21 cellular contexts compared by ENCODE assay signal in genomic region chr18:58390399-58390798, GRCh38.
"Had no signal": no experiment of that assay in that cellular context is flagged by ENCODE, and none has a peak within 500 bp of the region (broad histone marks: within the 10 kb centered on the region; RNA-seq: fewer than 3 reads in every experiment).

No MANE protein-coding gene starts in this region.

- H3K4me1 ChIP-seq: colonic mucosa, lower lobe of right lung, upper lobe of left lung had no signal

- H3K4me3 ChIP-seq: colonic mucosa, heart right ventricle, lower lobe of right lung, skin epidermis, upper lobe of left lung had no signal

- H3K36me3 Mint-ChIP-seq: activated naive CD4-positive, alpha-beta T cell treated with anti-CD3 and anti-CD28 coated beads, Interleukin-2, amount 10 ng/mL, durations not matched to agents 7 days and 5 days; natural killer cell treated with Interleukin-12 subunit alpha and Interleukin-12 subunit beta and Interleukin-15 and Interleukin-18, amount 100 ng/mL, for 72 hours had no signal

- H3K4me3 Mint-ChIP-seq: activated CD4-positive, alpha-beta T cell treated with anti-CD3 and anti-CD28 coated beads, Interleukin-2, amount 10 ng/mL, durations not matched to agents 24 days and 14 days; activated CD8-positive, alpha-beta T cell treated with anti-CD3 and anti-CD28 coated beads for 36 hours; activated naive CD4-positive, alpha-beta T cell treated with anti-CD3 and anti-CD28 coated beads, Interleukin-2, amount 10 ng/mL, durations not matched to agents 7 days and 5 days; activated naive CD8-positive, alpha-beta T cell treated with anti-CD3 and anti-CD28 coated beads, Interleukin-2, amount 50 U/mL, for 24 hours; activated T-cell treated with anti-CD3 and anti-CD28 coated beads, Interleukin-2, amount 50 U/mL, for 4 hours; central memory CD8-positive, alpha-beta T cell; natural killer cell treated with Interleukin-12 subunit alpha and Interleukin-12 subunit beta and Interleukin-15 and Interleukin-18, amount 100 ng/mL, for 72 hours; stimulated activated naive CD8-positive, alpha-beta T cell treated with anti-CD3 and anti-CD28 coated beads, Interleukin-15, amount 100 ng/mL, for 72 hours; T-cell had no signal

- H3K27me3 Mint-ChIP-seq: activated CD4-positive, alpha-beta T cell treated with anti-CD3 and anti-CD28 coated beads, Interleukin-2, amount 10 ng/mL, durations not matched to agents 24 days and 14 days; activated CD8-positive, alpha-beta T cell treated with anti-CD3 and anti-CD28 coated beads for 36 hours; activated naive CD4-positive, alpha-beta T cell treated with anti-CD3 and anti-CD28 coated beads, Interleukin-2, amount 10 ng/mL, durations not matched to agents 7 days and 5 days; activated naive CD8-positive, alpha-beta T cell treated with anti-CD3 and anti-CD28 coated beads, Interleukin-2, amount 50 U/mL, for 24 hours; natural killer cell treated with Interleukin-12 subunit alpha and Interleukin-12 subunit beta and Interleukin-15 and Interleukin-18, amount 100 ng/mL, for 72 hours; stimulated activated naive CD8-positive, alpha-beta T cell treated with anti-CD3 and anti-CD28 coated beads, Interleukin-15, amount 100 ng/mL, for 72 hours; T-cell had no signal

- H3K27ac ChIP-seq: brain microvascular endothelial cell, colonic mucosa, lower lobe of right lung, skin epidermis, upper lobe of left lung had no signal

- H3K27ac Mint-ChIP-seq: activated CD4-positive, alpha-beta T cell treated with anti-CD3 and anti-CD28 coated beads, Interleukin-2, amount 10 ng/mL, durations not matched to agents 24 days and 14 days; activated CD8-positive, alpha-beta T cell treated with anti-CD3 and anti-CD28 coated beads for 36 hours; activated naive CD4-positive, alpha-beta T cell treated with anti-CD3 and anti-CD28 coated beads, Interleukin-2, amount 10 ng/mL, durations not matched to agents 7 days and 5 days; activated naive CD8-positive, alpha-beta T cell treated with anti-CD3 and anti-CD28 coated beads, Interleukin-2, amount 50 U/mL, for 24 hours; natural killer cell treated with Interleukin-12 subunit alpha and Interleukin-12 subunit beta and Interleukin-15 and Interleukin-18, amount 100 ng/mL, for 72 hours; stimulated activated naive CD8-positive, alpha-beta T cell treated with anti-CD3 and anti-CD28 coated beads, Interleukin-15, amount 100 ng/mL, for 72 hours; T-cell had no signal

- H3K9me3 Mint-ChIP-seq: activated CD4-positive, alpha-beta T cell treated with anti-CD3 and anti-CD28 coated beads, Interleukin-2, amount 10 ng/mL, durations not matched to agents 24 days and 14 days; activated CD8-positive, alpha-beta T cell treated with anti-CD3 and anti-CD28 coated beads for 36 hours; activated naive CD4-positive, alpha-beta T cell treated with anti-CD3 and anti-CD28 coated beads, Interleukin-2, amount 10 ng/mL, durations not matched to agents 7 days and 5 days; activated naive CD8-positive, alpha-beta T cell treated with anti-CD3 and anti-CD28 coated beads, Interleukin-2, amount 50 U/mL, for 24 hours; activated T-cell treated with anti-CD3 and anti-CD28 coated beads, Interleukin-2, amount 50 U/mL, for 4 hours; central memory CD8-positive, alpha-beta T cell; natural killer cell treated with Interleukin-12 subunit alpha and Interleukin-12 subunit beta and Interleukin-15 and Interleukin-18, amount 100 ng/mL, for 72 hours; stimulated activated naive CD8-positive, alpha-beta T cell treated with anti-CD3 and anti-CD28 coated beads, Interleukin-15, amount 100 ng/mL, for 72 hours; T-cell had no signal

- H3K27me3 ChIP-seq: brain microvascular endothelial cell, colonic mucosa, heart right ventricle, upper lobe of left lung had no signal

- H3K4me1 Mint-ChIP-seq: activated CD4-positive, alpha-beta T cell treated with anti-CD3 and anti-CD28 coated beads, Interleukin-2, amount 10 ng/mL, durations not matched to agents 24 days and 14 days; activated naive CD8-positive, alpha-beta T cell treated with anti-CD3 and anti-CD28 coated beads, Interleukin-2, amount 50 U/mL, for 24 hours; central memory CD8-positive, alpha-beta T cell had no signal

- H3K9me3 ChIP-seq: colonic mucosa, heart right ventricle, lower lobe of right lung, upper lobe of left lung had no signal

- DNase-seq: activated CD4-positive, alpha-beta T cell treated with anti-CD3 and anti-CD28 coated beads, Interleukin-2, amount 10 ng/mL, durations not matched to agents 24 days and 14 days; activated CD8-positive, alpha-beta T cell treated with anti-CD3 and anti-CD28 coated beads for 36 hours; activated naive CD4-positive, alpha-beta T cell treated with anti-CD3 and anti-CD28 coated beads, Interleukin-2, amount 10 ng/mL, durations not matched to agents 7 days and 5 days; activated naive CD8-positive, alpha-beta T cell treated with anti-CD3 and anti-CD28 coated beads, Interleukin-2, amount 50 U/mL, for 24 hours; activated T-cell treated with anti-CD3 and anti-CD28 coated beads, Interleukin-2, amount 50 U/mL, for 4 hours; anterior cingulate cortex; brain microvascular endothelial cell; colonic mucosa; heart right ventricle; lower lobe of right lung; nucleus accumbens; retina; stimulated activated CD4-positive, alpha-beta T cell treated with anti-CD3 and anti-CD28 coated beads, Interleukin-15, amount 100 ng/mL, for 24 hours; stimulated activated CD4-positive, alpha-beta T cell treated with anti-CD3 and anti-CD28 coated beads, Interleukin-2, amount 100 ng/mL, for 48 hours; stimulated activated naive CD8-positive, alpha-beta T cell treated with anti-CD3 and anti-CD28 coated beads, Interleukin-15, amount 100 ng/mL, for 72 hours; T-cell; T-helper 9 cell; upper lobe of left lung had no signal
